ENCODE assay signal across 1 cellular context in the genomic region with DNA sequence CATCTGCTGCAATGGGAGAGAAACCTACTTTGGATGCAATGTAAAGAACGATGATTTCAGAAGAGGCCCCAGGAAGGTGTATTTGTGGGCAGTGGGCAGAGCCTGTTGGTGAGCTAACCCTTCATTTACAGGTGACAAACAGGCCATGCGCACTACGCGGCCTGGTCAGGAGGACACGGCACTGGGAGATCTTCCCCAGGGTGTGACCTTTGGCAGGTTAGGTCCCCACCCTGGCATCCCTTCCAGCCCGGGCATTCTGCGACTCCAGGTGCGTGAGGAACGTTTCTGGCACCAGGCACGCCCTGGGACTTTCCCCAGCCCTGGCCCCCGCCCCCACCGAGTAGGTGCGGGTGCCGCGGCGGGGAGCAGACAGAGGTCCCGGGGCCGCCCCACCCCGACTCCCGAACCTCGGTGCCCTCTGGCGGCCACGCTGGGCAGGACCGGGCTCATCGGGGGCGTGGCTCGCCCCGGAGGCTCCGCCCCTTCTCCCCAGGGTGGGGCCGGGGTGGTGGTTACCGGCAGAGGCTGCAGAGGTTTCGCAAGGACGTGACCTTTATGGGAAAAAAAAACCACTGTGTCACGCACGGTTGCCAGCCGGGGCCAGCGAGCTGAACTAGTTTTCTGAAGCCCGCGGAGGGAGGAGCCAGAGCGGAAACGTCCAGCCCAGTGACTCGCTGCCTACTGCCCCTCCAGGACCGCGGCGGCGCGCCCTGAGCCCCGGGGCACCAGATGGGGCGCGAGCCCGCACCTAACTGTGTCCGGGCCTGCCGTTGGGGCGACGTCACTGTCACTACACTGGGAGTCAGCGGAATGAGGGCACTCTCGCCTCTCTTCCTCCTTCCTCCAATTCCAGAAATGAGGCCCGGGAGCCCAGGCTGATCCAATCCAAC.
TF ChIP-seq lines count a peak whose summit lies in the region.

No MANE protein-coding gene starts in this region.

TF ChIP-seq in K562, 482 proteins besides CTCF, POLR2A, EP300 and RAD21 (continued from another document):
- TF ChIP-seq, protein P1, sequence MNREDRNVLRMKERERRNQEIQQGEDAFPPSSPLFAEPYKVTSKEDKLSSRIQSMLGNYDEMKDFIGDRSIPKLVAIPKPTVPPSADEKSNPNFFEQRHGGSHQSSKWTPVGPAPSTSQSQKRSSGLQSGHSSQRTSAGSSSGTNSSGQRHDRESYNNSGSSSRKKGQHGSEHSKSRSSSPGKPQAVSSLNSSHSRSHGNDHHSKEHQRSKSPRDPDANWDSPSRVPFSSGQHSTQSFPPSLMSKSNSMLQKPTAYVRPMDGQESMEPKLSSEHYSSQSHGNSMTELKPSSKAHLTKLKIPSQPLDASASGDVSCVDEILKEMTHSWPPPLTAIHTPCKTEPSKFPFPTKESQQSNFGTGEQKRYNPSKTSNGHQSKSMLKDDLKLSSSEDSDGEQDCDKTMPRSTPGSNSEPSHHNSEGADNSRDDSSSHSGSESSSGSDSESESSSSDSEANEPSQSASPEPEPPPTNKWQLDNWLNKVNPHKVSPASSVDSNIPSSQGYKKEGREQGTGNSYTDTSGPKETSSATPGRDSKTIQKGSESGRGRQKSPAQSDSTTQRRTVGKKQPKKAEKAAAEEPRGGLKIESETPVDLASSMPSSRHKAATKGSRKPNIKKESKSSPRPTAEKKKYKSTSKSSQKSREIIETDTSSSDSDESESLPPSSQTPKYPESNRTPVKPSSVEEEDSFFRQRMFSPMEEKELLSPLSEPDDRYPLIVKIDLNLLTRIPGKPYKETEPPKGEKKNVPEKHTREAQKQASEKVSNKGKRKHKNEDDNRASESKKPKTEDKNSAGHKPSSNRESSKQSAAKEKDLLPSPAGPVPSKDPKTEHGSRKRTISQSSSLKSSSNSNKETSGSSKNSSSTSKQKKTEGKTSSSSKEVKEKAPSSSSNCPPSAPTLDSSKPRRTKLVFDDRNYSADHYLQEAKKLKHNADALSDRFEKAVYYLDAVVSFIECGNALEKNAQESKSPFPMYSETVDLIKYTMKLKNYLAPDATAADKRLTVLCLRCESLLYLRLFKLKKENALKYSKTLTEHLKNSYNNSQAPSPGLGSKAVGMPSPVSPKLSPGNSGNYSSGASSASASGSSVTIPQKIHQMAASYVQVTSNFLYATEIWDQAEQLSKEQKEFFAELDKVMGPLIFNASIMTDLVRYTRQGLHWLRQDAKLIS (CRISPR knock-in tag; IDR thresholded peaks at IDR 0.05): no peak
- TF ChIP-seq HMGN3 (IDR thresholded peaks at IDR 0.05; ENCODE audit: borderline replicate concordance, extremely low read depth, insufficient read length, low read depth, low read length) (peak; percentile 81), EP400 (IDR thresholded peaks at IDR 0.05) (peak; percentile 45), POLR2H (tag; IDR thresholded peaks at IDR 0.05; ENCODE audit: low read depth) (no peak), DIDO1 (tag; IDR thresholded peaks at IDR 0.05; ENCODE audit: low read depth) (no peak), ZFP30 (CRISPR knock-in tag; IDR thresholded peaks at IDR 0.05; ENCODE audit: borderline replicate concordance) (no peak), ZNF146 (CRISPR knock-in tag; IDR thresholded peaks at IDR 0.05; ENCODE audit: unreplicated experiment) (no peak), POLR2AphosphoS5 (IDR thresholded peaks at IDR 0.05; ENCODE audit: control insufficient read depth, insufficient read depth, low read depth, low read length) (no peak), KDM4B (IDR thresholded peaks at IDR 0.05; ENCODE audit: borderline replicate concordance in 2 of 2, low read depth in 1 of 2) (peak in 1 of 2 experiments; percentile 34; a peak in 1 of 4 replicates), RCOR1 (IDR thresholded peaks at IDR 0.05; ENCODE audit: borderline replicate concordance in 1 of 2, low read depth in 2 of 2, low read length in 2 of 2) (peak in 1 of 2 experiments; percentile 80; a peak in 2 of 4 replicates), FOXJ2 (tag; IDR thresholded peaks at IDR 0.05) (no peak), RBM34 (IDR thresholded peaks at IDR 0.05; ENCODE audit: borderline replicate concordance, insufficient read depth, low read length) (no peak), NFE2 (IDR thresholded peaks at IDR 0.05; ENCODE audit: low read depth) (peak; percentile 81), ZNF766 (CRISPR knock-in tag; conservative IDR thresholded peaks at IDR 0.05) (peak; percentile 96), CCNT2 (IDR thresholded peaks at IDR 0.05; ENCODE audit: borderline replicate concordance, extremely low read depth, insufficient read length, low read depth, low read length) (peak; percentile 82), SMAD3 (CRISPR knock-in tag; conservative IDR thresholded peaks at IDR 0.05) (no peak), KLF6 (CRISPR knock-in tag; IDR thresholded peaks at IDR 0.05; ENCODE audit: borderline replicate concordance) (no peak), XRCC3 (IDR thresholded peaks at IDR 0.05) (no peak), CXXC5 (CRISPR knock-in tag; IDR thresholded peaks at IDR 0.05) (peak; percentile 52; the same call in 1 of the 2 replicates), NR2C1 (IDR thresholded peaks at IDR 0.05) (0 out of 2 replicates have a peak, but pooled peaks have one; percentile 38), NR2C1 (tag; IDR thresholded peaks at IDR 0.05) (peak; percentile 80), SMARCA4 (IDR thresholded peaks at IDR 0.05) (0 out of 2 replicates have a peak, but pooled peaks have one; percentile 21), SRF (CRISPR knock-in tag; IDR thresholded peaks at IDR 0.05) (peak in 1 of 2 experiments; percentile 68; a peak in 1 of 4 replicates), SP1 (CRISPR knock-in tag; IDR thresholded peaks at IDR 0.05) (peak; percentile 90), ATF7 (IDR thresholded peaks at IDR 0.05) (peak; percentile 80), SIX5 (IDR thresholded peaks at IDR 0.05; ENCODE audit: borderline replicate concordance in 1 of 2, insufficient read depth in 1 of 2, low read depth in 1 of 2, low read length in 2 of 2) (no peak), FUS (optimal IDR thresholded peaks at IDR 0.05; ENCODE audit: low read depth, low read length) (no peak), FOXP1 (CRISPR knock-in tag; IDR thresholded peaks at IDR 0.05) (peak; percentile 20; the same call in 1 of the 2 replicates), ZNF384 (IDR thresholded peaks at IDR 0.05; ENCODE audit: low read depth, low read length) (peak; percentile 96), NCOA1 (IDR thresholded peaks at IDR 0.05; ENCODE audit: low read depth) (no peak; the same call in 1 of the 2 replicates), C11orf30 (IDR thresholded peaks at IDR 0.05; ENCODE audit: low read depth) (peak; percentile 72), TBL1XR1 (IDR thresholded peaks at IDR 0.05; ENCODE audit: low read length in 2 of 2) (peak in 1 of 2 experiments; percentile 55; a peak in 1 of 4 replicates)
- TF ChIP-seq, protein P2, sequence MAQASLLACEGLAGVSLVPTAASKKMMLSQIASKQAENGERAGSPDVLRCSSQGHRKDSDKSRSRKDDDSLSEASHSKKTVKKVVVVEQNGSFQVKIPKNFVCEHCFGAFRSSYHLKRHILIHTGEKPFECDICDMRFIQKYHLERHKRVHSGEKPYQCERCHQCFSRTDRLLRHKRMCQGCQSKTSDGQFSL (CRISPR knock-in tag; IDR thresholded peaks at IDR 0.05): 0 out of 2 replicates have a peak, but pooled peaks have one; percentile 36
- TF ChIP-seq, protein P2 (tag; IDR thresholded peaks at IDR 0.05): no peak
- TF ChIP-seq, protein P3, sequence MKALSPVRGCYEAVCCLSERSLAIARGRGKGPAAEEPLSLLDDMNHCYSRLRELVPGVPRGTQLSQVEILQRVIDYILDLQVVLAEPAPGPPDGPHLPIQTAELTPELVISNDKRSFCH (CRISPR knock-in tag; IDR thresholded peaks at IDR 0.05): no peak
- TF ChIP-seq, protein P3 (tag; IDR thresholded peaks at IDR 0.05): peak; percentile 97
- TF ChIP-seq, protein P4, sequence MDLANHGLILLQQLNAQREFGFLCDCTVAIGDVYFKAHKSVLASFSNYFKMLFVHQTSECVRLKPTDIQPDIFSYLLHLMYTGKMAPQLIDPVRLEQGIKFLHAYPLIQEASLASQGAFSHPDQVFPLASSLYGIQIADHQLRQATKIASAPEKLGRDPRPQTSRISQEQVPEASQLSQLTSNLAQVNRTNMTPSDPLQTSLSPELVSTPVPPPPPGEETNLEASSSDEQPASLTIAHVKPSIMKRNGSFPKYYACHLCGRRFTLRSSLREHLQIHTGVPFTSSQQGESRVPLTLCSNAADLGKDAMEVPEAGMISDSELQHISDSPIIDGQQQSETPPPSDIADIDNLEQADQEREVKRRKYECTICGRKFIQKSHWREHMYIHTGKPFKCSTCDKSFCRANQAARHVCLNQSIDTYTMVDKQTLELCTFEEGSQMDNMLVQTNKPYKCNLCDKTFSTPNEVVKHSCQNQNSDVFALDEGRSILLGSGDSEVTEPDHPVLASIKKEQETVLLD (IDR thresholded peaks at IDR 0.05): no peak
- TF ChIP-seq, protein P5, sequence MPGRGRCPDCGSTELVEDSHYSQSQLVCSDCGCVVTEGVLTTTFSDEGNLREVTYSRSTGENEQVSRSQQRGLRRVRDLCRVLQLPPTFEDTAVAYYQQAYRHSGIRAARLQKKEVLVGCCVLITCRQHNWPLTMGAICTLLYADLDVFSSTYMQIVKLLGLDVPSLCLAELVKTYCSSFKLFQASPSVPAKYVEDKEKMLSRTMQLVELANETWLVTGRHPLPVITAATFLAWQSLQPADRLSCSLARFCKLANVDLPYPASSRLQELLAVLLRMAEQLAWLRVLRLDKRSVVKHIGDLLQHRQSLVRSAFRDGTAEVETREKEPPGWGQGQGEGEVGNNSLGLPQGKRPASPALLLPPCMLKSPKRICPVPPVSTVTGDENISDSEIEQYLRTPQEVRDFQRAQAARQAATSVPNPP (IDR thresholded peaks at IDR 0.05; ENCODE audit: borderline replicate concordance, insufficient read depth, insufficient read length): no peak
- TF ChIP-seq, protein P6, sequence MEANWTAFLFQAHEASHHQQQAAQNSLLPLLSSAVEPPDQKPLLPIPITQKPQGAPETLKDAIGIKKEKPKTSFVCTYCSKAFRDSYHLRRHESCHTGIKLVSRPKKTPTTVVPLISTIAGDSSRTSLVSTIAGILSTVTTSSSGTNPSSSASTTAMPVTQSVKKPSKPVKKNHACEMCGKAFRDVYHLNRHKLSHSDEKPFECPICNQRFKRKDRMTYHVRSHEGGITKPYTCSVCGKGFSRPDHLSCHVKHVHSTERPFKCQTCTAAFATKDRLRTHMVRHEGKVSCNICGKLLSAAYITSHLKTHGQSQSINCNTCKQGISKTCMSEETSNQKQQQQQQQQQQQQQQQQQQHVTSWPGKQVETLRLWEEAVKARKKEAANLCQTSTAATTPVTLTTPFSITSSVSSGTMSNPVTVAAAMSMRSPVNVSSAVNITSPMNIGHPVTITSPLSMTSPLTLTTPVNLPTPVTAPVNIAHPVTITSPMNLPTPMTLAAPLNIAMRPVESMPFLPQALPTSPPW (CRISPR knock-in tag; IDR thresholded peaks at IDR 0.05): peak; percentile 81
